Comparison of ENCODE assay signal across 9 cellular contexts in the genomic region with DNA sequence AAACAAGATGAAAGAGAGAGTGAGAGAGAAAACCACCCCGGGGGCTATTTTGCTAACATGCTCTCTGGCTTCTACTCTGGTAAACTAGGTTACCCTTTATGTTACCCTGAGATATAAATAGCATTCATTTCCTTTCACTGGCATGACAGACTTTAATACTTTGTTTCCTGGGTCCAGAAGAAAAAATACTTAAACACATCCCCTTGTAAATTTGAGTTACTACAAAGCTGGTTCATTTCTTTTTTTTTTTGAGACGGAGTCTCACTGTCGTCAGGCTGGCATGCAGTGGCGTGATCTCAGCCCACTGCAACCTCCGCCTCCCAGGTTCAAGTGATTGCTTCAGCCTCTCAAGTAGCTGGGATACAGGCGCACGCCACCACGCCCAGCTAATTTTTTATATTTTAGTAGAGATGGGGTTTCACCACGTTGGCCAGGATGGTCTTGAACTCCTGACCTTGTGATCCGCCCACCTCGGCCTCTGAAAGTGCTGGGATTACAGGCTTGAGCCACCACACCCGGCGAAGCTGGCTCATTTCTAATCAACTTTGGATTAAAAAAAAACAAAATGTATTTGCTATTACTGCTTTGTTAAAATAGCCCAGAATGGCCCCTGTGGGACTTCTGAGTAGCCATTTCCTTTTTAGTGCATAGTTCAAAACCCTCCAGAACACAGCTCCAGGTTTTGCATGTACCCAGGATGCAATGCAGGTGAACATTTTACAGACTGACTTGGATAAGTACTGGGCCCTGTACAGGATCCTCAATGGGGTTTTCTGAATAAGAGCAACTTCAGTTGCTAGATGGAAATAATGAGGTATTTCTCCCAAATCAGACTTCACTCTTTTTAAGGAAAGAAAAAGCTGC. TPM values are rescaled to one million over a fixed set of nuclear protein-coding genes. Genes with fewer than 3 reads are reported as not detected.
DNase-seq lines count a peak whose midpoint lies in the region; ATAC-seq and TF ChIP-seq lines count a peak whose summit lies in the region.
"Had no signal": no experiment of that assay in that cellular context is flagged by ENCODE, and none has a peak within 500 bp of the region (broad histone marks: within the 10 kb centered on the region; RNA-seq: fewer than 3 reads in every experiment).

No MANE protein-coding gene starts in this region.

- no peak overlapping the region for H3K9ac ChIP-seq in endodermal cell (ENCODE audit: extremely low read depth, low read length, poor library complexity, severe bottlenecking)

- peak overlapping the region; percentile 31 for H3K27ac ChIP-seq in 22Rv1
- H3K27ac ChIP-seq in HL-60 (replicated peaks), result peak overlapping the region; percentile 80
- no peak overlapping the region for H3K27ac ChIP-seq in endodermal cell (ENCODE audit: low read depth, low read length)

- DNase-seq in HL-60 (ENCODE audit: low read depth in 1 of 2, low spot score in 1 of 2) (no peak), endodermal cell (no peak), foreskin fibroblast (no peak), amygdala (lab: John Stamatoyannopoulos, UW) (no peak), DMS 273 (lab: John Stamatoyannopoulos, UW; ENCODE audit: unreplicated experiment) (no peak), HT-29 (ENCODE audit: low spot score) (no peak)

- no peaks in the 10 kb centered on the region for H3K9me3 ChIP-seq in endodermal cell (ENCODE audit: control insufficient read depth, low read length)

- H3K36me3 Mint-ChIP-seq in endodermal cell (ENCODE audit: low read depth), result peaks cover 7% of the 10 kb centered on the region

- H3K36me3 ChIP-seq in endodermal cell (ENCODE audit: control insufficient read depth, insufficient read depth, low read length), result no peaks in the 10 kb centered on the region

- no peaks in the 10 kb centered on the region for H3K9me3 Mint-ChIP-seq in endodermal cell

- TF ChIP-seq CTCF in 22Rv1 (IDR thresholded peaks at IDR 0.05), result no peak
- no peak for TF ChIP-seq CTCF in HL-60 (IDR thresholded peaks at IDR 0.05; ENCODE audit: insufficient read depth, low read length)
- no peak for TF ChIP-seq CTCF in endodermal cell (conservative IDR thresholded peaks at IDR 0.05)
- TF ChIP-seq CTCF in foreskin fibroblast (IDR thresholded peaks at IDR 0.05; ENCODE audit: low read depth, low read length), result no peak

- peaks cover 21% of the 10 kb centered on the region for H3K4me1 Mint-ChIP-seq in endodermal cell

- H3K27me3 Mint-ChIP-seq in endodermal cell (ENCODE audit: insufficient read depth), result no peaks in the 10 kb centered on the region

- H3K4me1 ChIP-seq in endodermal cell (ENCODE audit: control insufficient read depth, insufficient read depth, low read length), result no peaks in the 10 kb centered on the region

- H3K27ac Mint-ChIP-seq in endodermal cell, result peak overlapping the region; percentile 11

- H3K27me3 ChIP-seq in HL-60 (ENCODE audit: insufficient read depth, poor library complexity, severe bottlenecking), result no peaks in the 10 kb centered on the region
- no peaks in the 10 kb centered on the region for H3K27me3 ChIP-seq in endodermal cell (ENCODE audit: control insufficient read depth, insufficient read depth, low read length, poor library complexity, severe bottlenecking)

- H3K4me3 ChIP-seq in HL-60 (replicated peaks; ENCODE audit: insufficient read depth, low read length), result no peak overlapping the region
- H3K4me3 ChIP-seq in endodermal cell (ENCODE audit: low read length), result no peak overlapping the region
- H3K4me3 ChIP-seq in foreskin fibroblast (ENCODE audit: low read depth in 1 of 2, low read length in 2 of 2), result no peak overlapping the region
- H3K4me3 ChIP-seq: lung had no signal

- peak; percentile 52 for ATAC-seq in GM18861 (IDR thresholded peaks at IDR 0.05; ENCODE audit: unreplicated experiment)

- 93 to 97% methylated on average over 10 to 13 of the region's 13 CpGs for WGBS in endodermal cell (ENCODE audit: insufficient coverage in 1 of 2, insufficient read length in 1 of 2), 2 experiments

- H3K4me3 Mint-ChIP-seq in endodermal cell, result no peak overlapping the region

RNA-seq across cellular contexts. Expression of a gene that starts 20.6 kb away (rescaled TPM):
- 10 to 100 TPM; 19.9 to 21.4 TPM for total RNA-seq in endodermal cell
- polyA plus RNA-seq in endodermal cell (2013, experiment 1 of 2), result 15.5 TPM
- 14.5 TPM for polyA plus RNA-seq in endodermal cell (2013, experiment 2 of 2)
- 10.0 and 15.5 TPM in 2 replicates for total RNA-seq in HT-29 (2014; rRNA removed; shearing (Covaris generic))
